4 cellular contexts compared by ENCODE assay signal in genomic region chr12:130479401-130480125, GRCh38.
"Had no signal": no experiment of that assay in that cellular context is flagged by ENCODE, and none has a peak within 500 bp of the region (broad histone marks: within the 10 kb centered on the region; RNA-seq: fewer than 3 reads in every experiment).

No MANE protein-coding gene starts in this region.

- H3K4me2 ChIP-seq: GM23338 had no signal

- H2AFZ ChIP-seq: GM23338 had no signal

- H3K4me3 Mint-ChIP-seq: GM23338 had no signal

- DNase-seq: HCEC 1CT, IMR-90 had no signal

- H3K27ac Mint-ChIP-seq: GM23338 had no signal

- H3K4me3 ChIP-seq: GM23338, K562 had no signal
